Comparison of ENCODE assay signal across 2 cellular contexts in the genomic region with DNA sequence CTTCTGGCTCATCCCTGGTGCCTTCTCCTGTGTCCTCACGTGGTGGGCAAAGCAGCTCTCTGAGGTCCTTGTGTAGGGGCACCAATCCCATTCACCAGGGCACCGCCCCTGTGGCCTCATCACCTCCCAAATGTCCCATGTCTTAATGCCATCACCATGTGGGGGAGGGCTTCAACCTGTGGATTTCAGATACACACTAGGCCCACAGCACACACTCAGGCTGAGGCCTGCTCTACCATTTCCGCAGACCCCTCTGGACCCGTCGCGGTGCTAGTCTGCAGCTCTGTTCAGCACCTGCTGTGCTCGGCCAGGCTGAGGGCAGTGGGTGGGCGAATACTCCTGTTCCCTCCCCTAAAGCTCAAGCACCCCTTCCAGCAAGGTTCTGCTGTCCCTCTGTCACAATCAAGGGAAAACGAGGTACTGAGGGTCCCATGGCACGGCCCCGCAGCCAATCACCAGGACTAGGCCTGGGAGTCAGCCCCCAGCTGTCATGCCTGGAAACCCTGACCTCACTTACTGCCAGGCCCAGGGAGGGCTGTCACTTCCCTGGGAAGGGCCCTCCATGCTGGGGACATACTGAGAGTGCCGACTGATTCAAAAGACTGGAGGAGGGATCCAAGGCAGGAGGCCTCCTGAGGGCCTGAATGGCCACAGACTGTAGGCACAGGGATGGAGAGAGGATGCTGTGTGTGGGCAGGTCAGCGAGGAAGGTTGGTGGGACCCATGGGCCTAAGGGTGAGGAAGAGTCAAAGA.
TF ChIP-seq lines count a peak whose summit lies in the region.

No MANE protein-coding gene starts in this region.

TF ChIP-seq in H1, 55 proteins besides CTCF, POLR2A, EP300 and RAD21 (continued from another document):
- TF ChIP-seq EGR1 (IDR thresholded peaks at IDR 0.05; ENCODE audit: borderline replicate concordance, low read depth, low read length) (no peak), CHD1 (IDR thresholded peaks at IDR 0.05; ENCODE audit: low read depth, low read length) (no peak), YY1 (IDR thresholded peaks at IDR 0.05; ENCODE audit: low read depth, low read length) (no peak), KDM1A (IDR thresholded peaks at IDR 0.05; ENCODE audit: borderline replicate concordance, low read length) (no peak), SIRT6 (IDR thresholded peaks at IDR 0.05; ENCODE audit: low read length) (no peak), SP4 (IDR thresholded peaks at IDR 0.05; ENCODE audit: low read length) (no peak), POU5F1 (IDR thresholded peaks at IDR 0.05; ENCODE audit: low read depth, low read length) (no peak), BACH1 (IDR thresholded peaks at IDR 0.05; ENCODE audit: low read length) (no peak), POLR2AphosphoS5 (IDR thresholded peaks at IDR 0.05; ENCODE audit: low read depth, low read length) (no peak), EZH2 (IDR thresholded peaks at IDR 0.05; ENCODE audit: low read depth, low read length, severe bottlenecking) (no peak), CEBPB (IDR thresholded peaks at IDR 0.05; ENCODE audit: low read depth, low read length) (no peak)
- TF ChIP-seq, protein P1, sequence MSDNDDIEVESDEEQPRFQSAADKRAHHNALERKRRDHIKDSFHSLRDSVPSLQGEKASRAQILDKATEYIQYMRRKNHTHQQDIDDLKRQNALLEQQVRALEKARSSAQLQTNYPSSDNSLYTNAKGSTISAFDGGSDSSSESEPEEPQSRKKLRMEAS (IDR thresholded peaks at IDR 0.05) = no peak
- TF ChIP-seq, protein P2, sequence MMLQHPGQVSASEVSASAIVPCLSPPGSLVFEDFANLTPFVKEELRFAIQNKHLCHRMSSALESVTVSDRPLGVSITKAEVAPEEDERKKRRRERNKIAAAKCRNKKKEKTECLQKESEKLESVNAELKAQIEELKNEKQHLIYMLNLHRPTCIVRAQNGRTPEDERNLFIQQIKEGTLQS (IDR thresholded peaks at IDR 0.05; ENCODE audit: insufficient read depth, low read depth, low read length) = no peak
TF ChIP-seq in H1: peak in this region for 0.

TF ChIP-seq in GM12891, 5 proteins besides CTCF, POLR2A, EP300 and RAD21 (continued from another document):
- TF ChIP-seq POLR2AphosphoS5 (IDR thresholded peaks at IDR 0.05; ENCODE audit: low read depth, low read length) (no peak), POU2F2 (IDR thresholded peaks at IDR 0.05; ENCODE audit: low read depth, low read length) (no peak)
TF ChIP-seq in GM12891: peak in this region for 0.
